ENCODE assay signal across 8 cellular contexts in genomic region chr5:17218353-17219005, GRCh38. TPM values are rescaled to one million over a fixed set of nuclear protein-coding genes. Genes with fewer than 3 reads are reported as not detected.
A peak's percentile ranks its signal among the peaks of the same experiment; 100 is the strongest.
DNase-seq lines count a peak whose midpoint lies in the region; ATAC-seq and TF ChIP-seq lines count a peak whose summit lies in the region.

No MANE protein-coding gene starts in this region.

- H3K4me1 Mint-ChIP-seq in activated CD4-positive, alpha-beta memory T cell treated with anti-CD3 and anti-CD28 coated beads for 36 hours (ENCODE audit: low read depth): peaks cover 11% of the 10 kb centered on the region
- H3K4me1 Mint-ChIP-seq in activated CD4-positive, alpha-beta memory T cell treated with anti-CD3 and anti-CD28 coated beads, Interleukin-2, amount 10 ng/mL, durations not matched to agents 7 days and 5 days: no peaks in the 10 kb centered on the region

- peak overlapping the region; percentile 100 for H3K4me3 ChIP-seq in RWPE2 (ENCODE audit: severe bottlenecking)

- H3K27me3 ChIP-seq in RWPE2 (ENCODE audit: insufficient read depth, poor library complexity, severe bottlenecking): no peaks in the 10 kb centered on the region

- TF ChIP-seq CTCF in RWPE2 (IDR thresholded peaks at IDR 0.05; ENCODE audit: poor library complexity, severe bottlenecking): no peak

- no peaks in the 10 kb centered on the region for H3K9me3 ChIP-seq in RWPE2 (ENCODE audit: severe bottlenecking)

- peaks cover 2% of the 10 kb centered on the region for H3K36me3 Mint-ChIP-seq in activated CD4-positive, alpha-beta memory T cell treated with anti-CD3 and anti-CD28 coated beads for 36 hours
- no peaks in the 10 kb centered on the region for H3K36me3 Mint-ChIP-seq in activated CD4-positive, alpha-beta memory T cell treated with anti-CD3 and anti-CD28 coated beads, Interleukin-2, amount 10 ng/mL, durations not matched to agents 7 days and 5 days (ENCODE audit: low read depth)

- peak overlapping the region; percentile 43 for H3K4me3 Mint-ChIP-seq in activated CD4-positive, alpha-beta memory T cell treated with anti-CD3 and anti-CD28 coated beads for 36 hours
- H3K4me3 Mint-ChIP-seq in activated CD4-positive, alpha-beta memory T cell treated with anti-CD3 and anti-CD28 coated beads, Interleukin-2, amount 10 ng/mL, durations not matched to agents 7 days and 5 days: no peak overlapping the region

- peak; percentile 23 for ATAC-seq in HG02798 (IDR thresholded peaks at IDR 0.05; ENCODE audit: poor library complexity, unreplicated experiment)
- peak; percentile 17 for ATAC-seq in RWPE2 (ENCODE audit: low read depth)
- ATAC-seq in HG03135 (IDR thresholded peaks at IDR 0.05; ENCODE audit: unreplicated experiment): no peak

- H3K27ac Mint-ChIP-seq in activated CD4-positive, alpha-beta memory T cell treated with anti-CD3 and anti-CD28 coated beads for 36 hours: no peak overlapping the region
- H3K27ac Mint-ChIP-seq in activated CD4-positive, alpha-beta memory T cell treated with anti-CD3 and anti-CD28 coated beads, Interleukin-2, amount 10 ng/mL, durations not matched to agents 7 days and 5 days: no peak overlapping the region

- peaks cover 38% of the 10 kb centered on the region for H3K36me3 ChIP-seq in RWPE2 (ENCODE audit: low read depth)

- H3K4me1 ChIP-seq in RWPE2 (ENCODE audit: insufficient read depth, poor library complexity, severe bottlenecking): peaks cover 43% of the 10 kb centered on the region

- CTCF ChIA-PET in activated CD4-positive, alpha-beta memory T cell treated with anti-CD3 and anti-CD28 coated beads for 36 hours (lab: Charles Lee): no interaction called here
- CTCF ChIA-PET in activated CD4-positive, alpha-beta memory T cell treated with anti-CD3 and anti-CD28 coated beads, Interleukin-2, amount 10 ng/mL, durations not matched to agents 7 days and 5 days (lab: Charles Lee): no interaction called here

- intact Hi-C loops in activated CD4-positive, alpha-beta memory T cell treated with anti-CD3 and anti-CD28 coated beads for 36 hours (cut with micrococcal nuclease): no loop called here

- H3K9me3 Mint-ChIP-seq in activated CD4-positive, alpha-beta memory T cell treated with anti-CD3 and anti-CD28 coated beads for 36 hours: no peaks in the 10 kb centered on the region
- H3K9me3 Mint-ChIP-seq in activated CD4-positive, alpha-beta memory T cell treated with anti-CD3 and anti-CD28 coated beads, Interleukin-2, amount 10 ng/mL, durations not matched to agents 7 days and 5 days: no peaks in the 10 kb centered on the region

- peak overlapping the region; percentile 70 for H3K27ac ChIP-seq in RWPE2 (ENCODE audit: poor library complexity, severe bottlenecking)
- H3K27ac ChIP-seq in epithelial cell of prostate: peak overlapping the region; percentile 71

- H3K27me3 Mint-ChIP-seq in activated CD4-positive, alpha-beta memory T cell treated with anti-CD3 and anti-CD28 coated beads for 36 hours: peaks cover 44% of the 10 kb centered on the region
- H3K27me3 Mint-ChIP-seq in activated CD4-positive, alpha-beta memory T cell treated with anti-CD3 and anti-CD28 coated beads, Interleukin-2, amount 10 ng/mL, durations not matched to agents 7 days and 5 days: peaks cover 40% of the 10 kb centered on the region

- POLR2A ChIA-PET in activated CD4-positive, alpha-beta memory T cell treated with anti-CD3 and anti-CD28 coated beads for 36 hours (lab: Charles Lee): no interaction called here
- POLR2A ChIA-PET in activated CD4-positive, alpha-beta memory T cell treated with anti-CD3 and anti-CD28 coated beads, Interleukin-2, amount 10 ng/mL, durations not matched to agents 7 days and 5 days (lab: Charles Lee): no interaction called here

- DNase-seq in activated CD4-positive, alpha-beta memory T cell treated with anti-CD3 and anti-CD28 coated beads for 36 hours: no peak
- DNase-seq in activated CD4-positive, alpha-beta memory T cell treated with anti-CD3 and anti-CD28 coated beads, Interleukin-2, amount 10 ng/mL, durations not matched to agents 7 days and 5 days: no peak
- peak; percentile 72 for DNase-seq in RWPE2 (ENCODE audit: low spot score)
- DNase-seq in epithelial cell of prostate (ENCODE audit: low read depth, low spot score): no peak
- peak; percentile 48 for DNase-seq in myocyte (ENCODE audit: low read depth)
- no peak for DNase-seq in stimulated activated CD4-positive, alpha-beta T cell treated with anti-CD3 and anti-CD28 coated beads, Interleukin-4, amount 100 ng/mL, for 4 hours

RNA-seq across cellular contexts. Expression of gene BASP1, which starts 1.0 kb away (rescaled TPM):
- total RNA-seq in activated CD4-positive, alpha-beta memory T cell treated with anti-CD3 and anti-CD28 coated beads for 36 hours: under 1 TPM; 0.27 to 0.48 TPM
- total RNA-seq in activated CD4-positive, alpha-beta memory T cell treated with anti-CD3 and anti-CD28 coated beads, Interleukin-2, amount 10 ng/mL, durations not matched to agents 7 days and 5 days: not detected
- 69.7 and 80.7 TPM in 2 replicates for total RNA-seq in myocyte
- 98.9 TPM for polyA plus RNA-seq in myocyte (2012)

Comparison
In these comparisons a context has a peak if more than half of its experiments do, and no peak if none do; other contexts are left out.
1. DNase-seq: peak in RWPE2 (single experiment) and myocyte (single experiment); none in activated CD4-positive, alpha-beta memory T cell treated with anti-CD3 and anti-CD28 coated beads for 36 hours (single experiment), activated CD4-positive, alpha-beta memory T cell treated with anti-CD3 and anti-CD28 coated beads, Interleukin-2, amount 10 ng/mL, durations not matched to agents 7 days and 5 days (single experiment), epithelial cell of prostate (single experiment) and stimulated activated CD4-positive, alpha-beta T cell treated with anti-CD3 and anti-CD28 coated beads, Interleukin-4, amount 100 ng/mL, for 4 hours (0 of 2).
2. RNA of gene BASP1, which starts 1.0 kb away (total RNA-seq): 69.7 to 80.7 TPM in myocyte; 0.27 to 0.48 TPM in activated CD4-positive, alpha-beta memory T cell treated with anti-CD3 and anti-CD28 coated beads for 36 hours and not detected in activated CD4-positive, alpha-beta memory T cell treated with anti-CD3 and anti-CD28 coated beads, Interleukin-2, amount 10 ng/mL, durations not matched to agents 7 days and 5 days; every median in the first group is over 10 times any median in the second.